8 cellular contexts compared by ENCODE assay signal in the genomic region with DNA sequence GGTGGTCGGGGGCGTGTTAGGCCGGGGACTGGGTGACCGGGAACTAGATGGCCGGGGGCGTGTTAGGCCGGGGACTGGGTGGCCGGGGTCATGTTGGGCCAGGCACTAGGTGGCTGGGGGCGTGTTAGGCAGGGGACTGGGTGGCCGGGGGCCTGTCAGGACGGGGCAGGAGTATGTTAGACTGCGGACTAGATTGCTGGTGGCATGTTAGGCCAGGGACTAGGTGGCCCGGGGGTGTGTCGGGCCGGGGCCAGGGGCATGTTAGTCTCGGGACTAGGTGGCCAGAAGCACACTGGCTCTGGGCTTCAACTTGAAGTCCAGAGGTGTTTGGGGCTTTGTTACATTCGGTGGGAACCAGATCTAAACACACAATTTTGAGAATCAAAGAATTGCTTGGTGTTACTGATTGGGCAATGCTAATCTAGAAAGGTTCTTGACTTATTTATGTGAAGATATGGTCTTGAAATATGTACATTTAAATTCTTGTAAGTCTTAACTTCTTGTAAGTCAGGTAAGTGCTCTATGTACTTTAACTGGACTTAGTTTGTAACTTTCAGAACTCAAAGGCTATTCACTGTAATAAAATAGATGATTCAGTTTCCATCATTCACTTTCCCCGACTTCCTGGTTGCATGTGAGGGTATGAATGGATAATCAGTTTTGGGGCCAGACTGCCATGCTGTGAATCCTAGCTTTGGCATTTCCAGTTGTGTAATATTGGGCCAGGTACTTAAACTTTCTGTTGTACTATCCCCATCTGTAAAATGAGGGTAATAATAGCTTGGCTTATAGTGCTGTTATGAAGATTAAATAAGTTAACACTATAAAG. TPM values are rescaled to one million over a fixed set of nuclear protein-coding genes. Genes with fewer than 3 reads are reported as not detected.
DNase-seq lines count a peak whose midpoint lies in the region; ATAC-seq and TF ChIP-seq lines count a peak whose summit lies in the region.

No MANE protein-coding gene starts in this region.

- H4K8ac ChIP-seq in mesendoderm (ENCODE audit: low read depth, low read length), result no peak overlapping the region

- WGBS in mesendoderm (ENCODE audit: extremely low coverage, insufficient coverage, low lambda C conversion rate), result no CpG with 5 or more reads among the region's 18 CpGs

- H3K9me3 ChIP-seq in MM.1S (replicated peaks; ENCODE audit: insufficient read depth, low read length) (no peaks in the 10 kb centered on the region), colonic mucosa (no peaks in the 10 kb centered on the region)

- H3K18ac ChIP-seq in mesendoderm (ENCODE audit: low read length), result no peak overlapping the region

- H3K79me2 ChIP-seq in MM.1S (ENCODE audit: low read length), result peaks cover 18% of the 10 kb centered on the region
- no peaks in the 10 kb centered on the region for H3K79me2 ChIP-seq in mesendoderm (ENCODE audit: control insufficient read depth, insufficient read depth, low read length)

- H4K20me1 ChIP-seq in MM.1S (ENCODE audit: insufficient read depth, low read length), result no peaks in the 10 kb centered on the region; the same call in 1 of the 2 replicates

- no peak overlapping the region for H2BK5ac ChIP-seq in mesendoderm (ENCODE audit: low read length)

- H4K5ac ChIP-seq in mesendoderm (ENCODE audit: low read length), result no peak overlapping the region

- H3K36me3 ChIP-seq in MM.1S (replicated peaks; ENCODE audit: insufficient read depth, low read length) (no peaks in the 10 kb centered on the region), colonic mucosa (no peaks in the 10 kb centered on the region), mesendoderm (ENCODE audit: control insufficient read depth, insufficient read depth, low read length) (no peaks in the 10 kb centered on the region)

- H3K56ac ChIP-seq in mesendoderm (ENCODE audit: low read length), result peak overlapping the region; percentile 96

- H3K79me1 ChIP-seq in mesendoderm (ENCODE audit: low read length), result peaks cover 7% of the 10 kb centered on the region

- H3K27ac ChIP-seq in MM.1S (ENCODE audit: low read length) (no peak overlapping the region), colonic mucosa (peak overlapping the region; percentile 13), mesendoderm (ENCODE audit: low read depth, low read length) (no peak overlapping the region)

- no peak overlapping the region for H2AK5ac ChIP-seq in mesendoderm (ENCODE audit: low read length)

- DNase-seq in MM.1S (no peak), colonic mucosa (peak; percentile 21), mesendoderm (no peak), NCI-H2171 (lab: John Stamatoyannopoulos, UW) (no peak), SHP77 treated with DMSO at 0.1 percent for 48 hours (lab: John Stamatoyannopoulos, UW) (no peak), NCI-H524 (lab: John Stamatoyannopoulos, UW) (no peak)

- peak overlapping the region; percentile 83 for H3K23ac ChIP-seq in mesendoderm (ENCODE audit: low read length)

- no peak for TF ChIP-seq CTCF in MM.1S (IDR thresholded peaks at IDR 0.05; ENCODE audit: low read length)
- no peak for TF ChIP-seq CTCF in colonic mucosa (IDR thresholded peaks at IDR 0.05)

- intact Hi-C loops in colonic mucosa (cut with DNase I), result no loop called here

- H3K4me2 ChIP-seq in MM.1S (ENCODE audit: low read depth, low read length) (peak overlapping the region; percentile 96), mesendoderm (ENCODE audit: low read length) (peak overlapping the region; percentile 8)

- H3K4ac ChIP-seq in mesendoderm (ENCODE audit: low read depth, low read length), result no peak overlapping the region

- no peaks in the 10 kb centered on the region for H3K27me3 ChIP-seq in MM.1S (replicated peaks; ENCODE audit: insufficient read depth, low read length)
- no peaks in the 10 kb centered on the region for H3K27me3 ChIP-seq in colonic mucosa
- no peaks in the 10 kb centered on the region for H3K27me3 ChIP-seq in mesendoderm (ENCODE audit: insufficient read depth, low read length, poor library complexity)

- H3K4me3 ChIP-seq in MM.1S (ENCODE audit: low read length) (peak overlapping the region; percentile 96), colonic mucosa (peak overlapping the region; percentile 98), mesendoderm (ENCODE audit: low read length) (peak overlapping the region; percentile 77)

- peak; percentile 7 for ATAC-seq in GM21528 (IDR thresholded peaks at IDR 0.05; ENCODE audit: low FRiP score, unreplicated experiment)
- no peak for ATAC-seq in HG02763 (IDR thresholded peaks at IDR 0.05; ENCODE audit: unreplicated experiment)

- H3K4me1 ChIP-seq in MM.1S (ENCODE audit: low read length) (peaks cover 10% of the 10 kb centered on the region), colonic mucosa (peaks cover 7% of the 10 kb centered on the region), mesendoderm (ENCODE audit: control insufficient read depth, low read depth, low read length) (no peaks in the 10 kb centered on the region)

- no peak overlapping the region for H2BK15ac ChIP-seq in mesendoderm (replicated peaks; ENCODE audit: low read depth)

- peak overlapping the region; percentile 86 for H2AFZ ChIP-seq in MM.1S (ENCODE audit: low read length)

- H3F3A ChIP-seq in MM.1S (ENCODE audit: insufficient read depth, low read length), result no peaks in the 10 kb centered on the region

- H3K9ac ChIP-seq in MM.1S (ENCODE audit: low read length), result peak overlapping the region; percentile 73
- peak overlapping the region; percentile 78 to 84 for H3K9ac ChIP-seq in colonic mucosa (ENCODE audit: low read depth in 2 of 2, low read length in 2 of 2)
- H3K9ac ChIP-seq in mesendoderm (ENCODE audit: low read length), result peak overlapping the region; percentile 85

- H2BK120ac ChIP-seq in mesendoderm (ENCODE audit: low read depth, low read length), result no peak overlapping the region

- no peaks in the 10 kb centered on the region for H3K9me2 ChIP-seq in MM.1S (replicated peaks; ENCODE audit: insufficient read depth, low read length)

RNA-seq across cellular contexts. Expression of gene EXT2, which starts 1.1 kb away (rescaled TPM):
- total RNA-seq in colonic mucosa, result 10 to 100 TPM; 53.2 to 54.7 TPM
- 17.0 TPM for polyA plus RNA-seq in mesendoderm (2013, experiment 1 of 2)
- 17.3 TPM for polyA plus RNA-seq in mesendoderm (2013, experiment 2 of 2)

RNA-seq across cellular contexts. Expression of gene ACCS, which starts 30.5 kb away (rescaled TPM):
- total RNA-seq in colonic mucosa, result 10 to 100 TPM in 1 of 2 donors, 1 to 10 TPM in 1; 9.2 to 20.0 TPM
- polyA plus RNA-seq in mesendoderm (2013, experiment 1 of 2), result 1.8 TPM
- polyA plus RNA-seq in mesendoderm (2013, experiment 2 of 2), result 2.0 TPM

RNA-seq across cellular contexts. Expression of gene ACCSL, which starts 48.8 kb away (rescaled TPM):
- not detected for total RNA-seq in colonic mucosa
- polyA plus RNA-seq in mesendoderm (2013, experiment 1 of 2), result not detected
- not detected for polyA plus RNA-seq in mesendoderm (2013, experiment 2 of 2)
